Comparison of ENCODE assay signal across 18 cellular contexts in the genomic region with DNA sequence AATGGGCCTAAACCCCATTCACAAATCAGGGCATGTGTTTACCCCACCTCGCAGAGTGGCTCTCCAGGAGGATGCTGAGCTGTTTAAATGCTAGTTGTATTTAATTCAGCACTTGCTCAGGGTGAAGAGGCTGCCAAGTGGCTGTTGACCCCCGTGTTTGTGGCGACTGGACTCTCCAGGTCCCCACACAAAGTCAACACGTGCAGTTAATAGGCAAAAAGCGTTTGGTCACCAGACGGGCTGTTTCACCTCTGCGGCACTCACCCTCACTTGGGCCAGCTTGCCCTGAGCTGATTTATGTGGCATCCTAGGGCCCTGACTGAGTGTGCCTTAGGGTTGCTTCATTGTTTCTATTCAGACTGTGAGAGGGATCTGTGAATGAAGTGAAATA.
DNase-seq lines count a peak whose midpoint lies in the region; ATAC-seq, FAIRE-seq and TF ChIP-seq lines count a peak whose summit lies in the region.
"Had no signal": no experiment of that assay in that cellular context is flagged by ENCODE, and none has a peak within 500 bp of the region (broad histone marks: within the 10 kb centered on the region; RNA-seq: fewer than 3 reads in every experiment).

No MANE protein-coding gene starts in this region.

- 71 to 75% methylated on average over 7 of the region's 7 CpGs for whole genome bisulfite sequencing in heart right ventricle, 2 donors
- WGBS in transverse colon (ENCODE audit: low coverage in 1 of 2), 2 donors, result 70% methylated on average over 7 of the region's 7 CpGs; no CpG with 5 or more reads in 1 of the 2 donors

- FAIRE-seq in astrocyte (lab: Jason Lieb, UNC), result no peak
- FAIRE-seq: H54 had no signal

- CTCF ChIA-PET in activated CD8-positive, alpha-beta memory T cell treated with anti-CD3 and anti-CD28 coated beads, Interleukin-2, amount 10 ng/mL, durations not matched to agents 7 days and 5 days (lab: Charles Lee), result no interaction called here

- peak overlapping the region; percentile 43 for H3K4me2 ChIP-seq in astrocyte (ENCODE audit: low read length)

- H3K36me3 Mint-ChIP-seq in astrocyte (ENCODE audit: low read depth, unreplicated experiment), result no peaks in the 10 kb centered on the region
- H3K36me3 Mint-ChIP-seq in activated CD8-positive, alpha-beta memory T cell treated with anti-CD3 and anti-CD28 coated beads, Interleukin-2, amount 10 ng/mL, durations not matched to agents 7 days and 5 days, result no peaks in the 10 kb centered on the region

- ATAC-seq in heart right ventricle, result peak in 1 of 8 donors; percentile 16
- ATAC-seq in omental fat pad (ENCODE audit: low FRiP score), result peak; percentile 45
- ATAC-seq in activated CD8-positive, alpha-beta memory T cell treated with anti-CD3 and anti-CD28 coated beads, Interleukin-2, amount 10 ng/mL, durations not matched to agents 7 days and 5 days, result no peak
- no peak for ATAC-seq in HG03571 (IDR thresholded peaks at IDR 0.05; ENCODE audit: unreplicated experiment)
- no peak for ATAC-seq in GM18870 (IDR thresholded peaks at IDR 0.05; ENCODE audit: unreplicated experiment)

- no peak overlapping the region for H3K9ac ChIP-seq in astrocyte (ENCODE audit: low read length)

- TF ChIP-seq POLR2A in transverse colon (IDR thresholded peaks at IDR 0.05), result no peak

- H3K9me3 ChIP-seq in astrocyte (ENCODE audit: insufficient read depth, low read depth, low read length) (no peaks in the 10 kb centered on the region), heart right ventricle (no peaks in the 10 kb centered on the region), transverse colon (no peaks in the 10 kb centered on the region)
- no peaks in the 10 kb centered on the region for H3K9me3 ChIP-seq in effector memory CD4-positive, alpha-beta T cell (ENCODE audit: control insufficient read depth, low read length)
- H3K9me3 ChIP-seq: body of pancreas had no signal

- H3K4me1 ChIP-seq in astrocyte (ENCODE audit: insufficient read depth, low read length), result peaks cover 11% of the 10 kb centered on the region
- H3K4me1 ChIP-seq in heart right ventricle, result peaks cover 0 to 9% (median 0%) of the 10 kb centered on the region in 9 donors
- H3K4me1 ChIP-seq in transverse colon, result peaks cover 0 to 8% (median 2%) of the 10 kb centered on the region in 4 donors
- H3K4me1 ChIP-seq in effector memory CD4-positive, alpha-beta T cell (ENCODE audit: control insufficient read depth, insufficient read depth, low read length, poor library complexity, severe bottlenecking), result no peaks in the 10 kb centered on the region
- H3K4me1 ChIP-seq: body of pancreas had no signal

- H3K27me3 ChIP-seq in astrocyte (ENCODE audit: insufficient read depth, low read length) (no peaks in the 10 kb centered on the region), heart right ventricle (peaks cover 0 to 7% (median 2%) of the 10 kb centered on the region in 7 donors), transverse colon (no peaks in the 10 kb centered on the region)
- H3K27me3 ChIP-seq in effector memory CD4-positive, alpha-beta T cell (replicated peaks; ENCODE audit: control insufficient read depth, insufficient read depth, low read length, poor library complexity, severe bottlenecking), result no peaks in the 10 kb centered on the region
- H3K27me3 ChIP-seq: body of pancreas had no signal

- intact Hi-C loops in heart right ventricle (cut with DNase I), result no loop called here
- intact Hi-C loops in transverse colon (cut with DNase I; ENCODE audit: low total_unique reads), result no loop called here

- no peak overlapping the region for H2AFZ ChIP-seq in astrocyte (ENCODE audit: low read depth, low read length)

- H3K4me3 Mint-ChIP-seq in astrocyte (ENCODE audit: unreplicated experiment), result no peak overlapping the region
- H3K4me3 Mint-ChIP-seq in activated CD8-positive, alpha-beta memory T cell treated with anti-CD3 and anti-CD28 coated beads, Interleukin-2, amount 10 ng/mL, durations not matched to agents 7 days and 5 days, result no peak overlapping the region
- H3K4me3 Mint-ChIP-seq: T-helper 1 cell treated with Interleukin-12 subunit alpha and Interleukin-12 subunit beta and Interleukin-4 antibody, amounts not matched to agents 30 μg/mL and 1 μg/mL, for 36 hours had no signal

- TF ChIP-seq EP300 in transverse colon (IDR thresholded peaks at IDR 0.05; ENCODE audit: low read depth), result no peak

- peaks cover 11% of the 10 kb centered on the region for H3K27me3 Mint-ChIP-seq in astrocyte (ENCODE audit: low read depth, unreplicated experiment)
- H3K27me3 Mint-ChIP-seq in activated CD8-positive, alpha-beta memory T cell treated with anti-CD3 and anti-CD28 coated beads, Interleukin-2, amount 10 ng/mL, durations not matched to agents 7 days and 5 days, result no peaks in the 10 kb centered on the region

- H3K27ac Mint-ChIP-seq in astrocyte (ENCODE audit: unreplicated experiment), result peak overlapping the region; percentile 97
- no peak overlapping the region for H3K27ac Mint-ChIP-seq in activated CD8-positive, alpha-beta memory T cell treated with anti-CD3 and anti-CD28 coated beads, Interleukin-2, amount 10 ng/mL, durations not matched to agents 7 days and 5 days
- H3K27ac Mint-ChIP-seq: T-helper 1 cell treated with Interleukin-12 subunit alpha and Interleukin-12 subunit beta and Interleukin-4 antibody, amounts not matched to agents 30 μg/mL and 1 μg/mL, for 36 hours had no signal

- in situ Hi-C loops in transverse colon (cut with MboI; ENCODE audit: low pct_ligation_motif_present in 1 of 4, low pct_unique_long_range_greater_than_20kb in 1 of 4, low sequenced_read_pairs in 3 of 4), result no loop called here

- H3K4me3 ChIP-seq in astrocyte (ENCODE audit: insufficient read depth, low read depth, low read length) (no peak overlapping the region), heart right ventricle (peak overlapping the region in 7 of 10 donors; percentile 6 to 29 (median 15)), transverse colon (no peak overlapping the region)
- H3K4me3 ChIP-seq in effector memory CD4-positive, alpha-beta T cell (ENCODE audit: insufficient read depth, low read depth, low read length, poor library complexity, severe bottlenecking), result no peak overlapping the region
- H3K4me3 ChIP-seq: body of pancreas had no signal

- no peaks in the 10 kb centered on the region for H3K9me3 Mint-ChIP-seq in astrocyte (ENCODE audit: unreplicated experiment)
- no peaks in the 10 kb centered on the region for H3K9me3 Mint-ChIP-seq in activated CD8-positive, alpha-beta memory T cell treated with anti-CD3 and anti-CD28 coated beads, Interleukin-2, amount 10 ng/mL, durations not matched to agents 7 days and 5 days (ENCODE audit: low read depth)
- H3K9me3 Mint-ChIP-seq: T-helper 1 cell treated with Interleukin-12 subunit alpha and Interleukin-12 subunit beta and Interleukin-4 antibody, amounts not matched to agents 30 μg/mL and 1 μg/mL, for 36 hours had no signal

- no peaks in the 10 kb centered on the region for H3K36me3 ChIP-seq in astrocyte (ENCODE audit: insufficient read depth, low read length)
- H3K36me3 ChIP-seq in heart right ventricle, result no peaks in the 10 kb centered on the region
- no peaks in the 10 kb centered on the region for H3K36me3 ChIP-seq in transverse colon
- no peaks in the 10 kb centered on the region for H3K36me3 ChIP-seq in effector memory CD4-positive, alpha-beta T cell (ENCODE audit: control insufficient read depth, insufficient read depth, low read length)

- no peaks in the 10 kb centered on the region for H4K20me1 ChIP-seq in astrocyte (ENCODE audit: insufficient read depth, low read length)

- H3K79me2 ChIP-seq in astrocyte (ENCODE audit: insufficient read depth, low read length), result no peaks in the 10 kb centered on the region

- no peak for DNase-seq in astrocyte (ENCODE audit: low read depth)
- DNase-seq in heart right ventricle, result no peak
- no peak for DNase-seq in omental fat pad (ENCODE audit: low spot score)
- no peak for DNase-seq in transverse colon
- no peak for DNase-seq in activated CD8-positive, alpha-beta memory T cell treated with anti-CD3 and anti-CD28 coated beads, Interleukin-2, amount 10 ng/mL, durations not matched to agents 7 days and 5 days
- no peak for DNase-seq in effector memory CD4-positive, alpha-beta T cell
- DNase-seq: activated CD4-positive, CD25-positive, alpha-beta regulatory T cell; activated gamma-delta T cell; C1 segment of cervical spinal cord; DMS79 treated with DMSO at 0.1 percent for 48 hours; glutamatergic neuron; NCI-H82; stimulated activated CD4-positive, alpha-beta T cell treated with anti-CD3 and anti-CD28 coated beads, Interleukin-4, amount 100 ng/mL, for 4 hours had no signal

- no peak for TF ChIP-seq CTCF in astrocyte (IDR thresholded peaks at IDR 0.05; ENCODE audit: insufficient read depth, low read depth, low read length)
- TF ChIP-seq CTCF in heart right ventricle (IDR thresholded peaks at IDR 0.05), result no peak
- no peak for TF ChIP-seq CTCF in omental fat pad (IDR thresholded peaks at IDR 0.05)
- TF ChIP-seq CTCF in transverse colon (IDR thresholded peaks at IDR 0.05), result no peak

- H3K4me1 Mint-ChIP-seq in astrocyte (ENCODE audit: low read depth, unreplicated experiment), result peaks cover 26% of the 10 kb centered on the region
- H3K4me1 Mint-ChIP-seq in activated CD8-positive, alpha-beta memory T cell treated with anti-CD3 and anti-CD28 coated beads, Interleukin-2, amount 10 ng/mL, durations not matched to agents 7 days and 5 days, result no peaks in the 10 kb centered on the region

- H3K27ac ChIP-seq in astrocyte (ENCODE audit: low read depth, low read length) (no peak overlapping the region), heart right ventricle (peak overlapping the region in 9 of 10 donors; percentile 25 to 84 (median 43)), transverse colon (peak overlapping the region in 3 of 4 donors; percentile 16 to 65 (median 35))
- H3K27ac ChIP-seq in effector memory CD4-positive, alpha-beta T cell (ENCODE audit: insufficient read depth, low read length, poor library complexity, severe bottlenecking), result no peak overlapping the region
- H3K27ac ChIP-seq: body of pancreas had no signal

Comparison
In these comparisons a context has a peak if more than half of its experiments do, and no peak if none do; other contexts are left out.
1. H3K27ac ChIP-seq: peak in heart right ventricle (9 of 10) and transverse colon (3 of 4); none in astrocyte (single experiment) and effector memory CD4-positive, alpha-beta T cell (single experiment).
2. H3K4me3 ChIP-seq: peak in heart right ventricle (7 of 10); none in astrocyte (single experiment), transverse colon (0 of 4) and effector memory CD4-positive, alpha-beta T cell (single experiment).